In genomic region chr11:2390091-2390870, GRCh38 we compare ENCODE assay signal across 10 cellular contexts. TPM values are rescaled to one million over a fixed set of nuclear protein-coding genes. Genes with fewer than 3 reads are reported as not detected.
DNase-seq lines count a peak whose midpoint lies in the region; ATAC-seq and TF ChIP-seq lines count a peak whose summit lies in the region.
"Had no signal": no experiment of that assay in that cellular context is flagged by ENCODE, and none has a peak within 500 bp of the region (broad histone marks: within the 10 kb centered on the region; RNA-seq: fewer than 3 reads in every experiment).

No MANE protein-coding gene starts in this region.

- H2AFZ ChIP-seq in neural progenitor cell (replicated peaks): no peak overlapping the region

- H3K9me3 ChIP-seq in BLaER1 treated with 17β-estradiol and CSF1 and Interleukin-3, amounts not matched to agents 10 nM and 100 nM (replicated peaks in 1 of 11): no peaks in the 10 kb centered on the region
- H3K9me3 ChIP-seq in NT2/D1 (ENCODE audit: insufficient read depth, low read length) (no peaks in the 10 kb centered on the region), esophagus squamous epithelium (no peaks in the 10 kb centered on the region), neural progenitor cell (ENCODE audit: low read depth) (no peaks in the 10 kb centered on the region)

- H3K4me1 Mint-ChIP-seq in neural progenitor cell: peaks cover 35% of the 10 kb centered on the region

- no peaks in the 10 kb centered on the region for H3K9me3 Mint-ChIP-seq in neural progenitor cell

- no peaks in the 10 kb centered on the region for H3F3A ChIP-seq in neural progenitor cell (ENCODE audit: low read depth)

- WGBS in esophagus squamous epithelium, 2 donors: 52 to 61% methylated on average over 7 to 12 of the region's 25 CpGs

- peak overlapping the region in 7 of 11 experiments; percentile 9 to 71 (median 59); a peak in 12 of 22 replicates for H3K27ac ChIP-seq in BLaER1 treated with 17β-estradiol and CSF1 and Interleukin-3, amounts not matched to agents 10 nM and 100 nM
- H3K27ac ChIP-seq in esophagus squamous epithelium (peak overlapping the region; percentile 62 to 97 (median 81)), neural progenitor cell (no peak overlapping the region)

- no peaks in the 10 kb centered on the region for H3K27me3 ChIP-seq in BLaER1 treated with 17β-estradiol and CSF1 and Interleukin-3, amounts not matched to agents 10 nM and 100 nM
- H3K27me3 ChIP-seq in NT2/D1 (ENCODE audit: insufficient read depth, insufficient read length) (no peaks in the 10 kb centered on the region), esophagus squamous epithelium (no peaks in the 10 kb centered on the region), neural progenitor cell (no peaks in the 10 kb centered on the region)

- intact Hi-C loops in esophagus squamous epithelium (cut with DNase I): no loop called here

- peaks cover 95 to 100% (median 100%) of the 10 kb centered on the region in 10 experiments for H3K4me1 ChIP-seq in BLaER1 treated with 17β-estradiol and CSF1 and Interleukin-3, amounts not matched to agents 10 nM and 100 nM
- peaks cover 39% of the 10 kb centered on the region for H3K4me1 ChIP-seq in NT2/D1 (ENCODE audit: insufficient read depth, insufficient read length)
- H3K4me1 ChIP-seq in esophagus squamous epithelium: peaks cover 58 to 95% (median 64%) of the 10 kb centered on the region in 3 donors
- peaks cover 13% of the 10 kb centered on the region for H3K4me1 ChIP-seq in neural progenitor cell

- ATAC-seq in GM19023 (IDR thresholded peaks at IDR 0.05; ENCODE audit: unreplicated experiment): no peak
- ATAC-seq in GM18873 (IDR thresholded peaks at IDR 0.05; ENCODE audit: low FRiP score, unreplicated experiment): no peak

- TF ChIP-seq CTCF in esophagus squamous epithelium (IDR thresholded peaks at IDR 0.05) (no peak), neural progenitor cell (IDR thresholded peaks at IDR 0.05) (no peak)

- peaks cover 14 to 62% (median 24%) of the 10 kb centered on the region in 11 experiments; a peak in 21 of 22 replicates for H3K36me3 ChIP-seq in BLaER1 treated with 17β-estradiol and CSF1 and Interleukin-3, amounts not matched to agents 10 nM and 100 nM
- H3K36me3 ChIP-seq in NT2/D1 (ENCODE audit: insufficient read depth, insufficient read length, low read length) (peaks cover 90% of the 10 kb centered on the region), esophagus squamous epithelium (peaks cover 20 to 80% (median 31%) of the 10 kb centered on the region in 3 donors), neural progenitor cell (no peaks in the 10 kb centered on the region)

- peaks cover 58% of the 10 kb centered on the region for H3K79me2 ChIP-seq in neural progenitor cell (ENCODE audit: low read depth)

- peak overlapping the region; percentile 33 for H3K4me3 Mint-ChIP-seq in neural progenitor cell

- H3K4me3 ChIP-seq in BLaER1 treated with 17β-estradiol and CSF1 and Interleukin-3, amounts not matched to agents 10 nM and 100 nM: peak overlapping the region in 2 of 10 experiments; percentile 18 to 19; a peak in 3 of 20 replicates
- H3K4me3 ChIP-seq in NT2/D1 (ENCODE audit: insufficient read length, low read depth): no peak overlapping the region
- H3K4me3 ChIP-seq in esophagus squamous epithelium: peak overlapping the region in 1 of 4 donors; percentile 0
- H3K4me3 ChIP-seq in neural progenitor cell: no peak overlapping the region

- TF ChIP-seq POLR2A in esophagus squamous epithelium (IDR thresholded peaks at IDR 0.05): no peak

- DNase-seq in NT2/D1 (ENCODE audit: low read depth, low spot score): no peak
- no peak for DNase-seq in esophagus squamous epithelium (lab: John Stamatoyannopoulos, UW)
- DNase-seq in neural progenitor cell (ENCODE audit: low spot score): no peak
- DNase-seq in GM19240 (ENCODE audit: insufficient read length, low spot score): no peak
- no peak for DNase-seq in NCI-H1694 treated with DMSO at 0.1 percent for 48 hours (lab: John Stamatoyannopoulos, UW)
- DNase-seq: Kasumi-1 had no signal

- peak overlapping the region in 10 of 11 experiments; percentile 30 to 69 (median 55); a peak in 14 of 22 replicates for H3K9ac ChIP-seq in BLaER1 treated with 17β-estradiol and CSF1 and Interleukin-3, amounts not matched to agents 10 nM and 100 nM
- peak overlapping the region; percentile 42 for H3K9ac ChIP-seq in NT2/D1 (ENCODE audit: insufficient read length, low read depth)
- no peak overlapping the region for H3K9ac ChIP-seq in neural progenitor cell

- peaks cover 96 to 100% (median 98%) of the 10 kb centered on the region in 11 experiments for H4K20me1 ChIP-seq in BLaER1 treated with 17β-estradiol and CSF1 and Interleukin-3, amounts not matched to agents 10 nM and 100 nM
- H4K20me1 ChIP-seq in neural progenitor cell (ENCODE audit: low read depth): peaks cover 88% of the 10 kb centered on the region

- peak overlapping the region; percentile 90 to 99 (median 97) for H3K4me2 ChIP-seq in BLaER1 treated with 17β-estradiol and CSF1 and Interleukin-3, amounts not matched to agents 10 nM and 100 nM
- no peak overlapping the region for H3K4me2 ChIP-seq in neural progenitor cell

- no peaks in the 10 kb centered on the region for H3K36me3 Mint-ChIP-seq in neural progenitor cell

- peak overlapping the region; percentile 31 for H3K27ac Mint-ChIP-seq in neural progenitor cell

- no peaks in the 10 kb centered on the region for H3K27me3 Mint-ChIP-seq in neural progenitor cell (ENCODE audit: insufficient read depth, low read depth)

RNA-seq across cellular contexts. Expression of gene TSSC4, which starts 10.3 kb away (rescaled TPM):
- total RNA-seq in esophagus squamous epithelium (10 to 100 TPM; 24.2 to 35.5 (median 29.6) TPM), neural progenitor cell (ENCODE audit: low replicate concordance) (11.1 and 30.2 TPM in 2 replicates)

RNA-seq across cellular contexts. Expression of gene CD81, which starts 13.2 kb away (rescaled TPM):
- total RNA-seq in esophagus squamous epithelium: 100 to 1,000 TPM; 110 to 265 (median 125) TPM
- total RNA-seq in neural progenitor cell (ENCODE audit: low replicate concordance): 87.6 and 181 TPM in 2 replicates

RNA-seq across cellular contexts. Expression of gene TRPM5, which starts 54.0 kb away (rescaled TPM):
- total RNA-seq in esophagus squamous epithelium: not detected
- total RNA-seq in neural progenitor cell (ENCODE audit: low replicate concordance): 0.34 TPM in 1 of 2 replicates, not detected in the other
- total RNA-seq: subcutaneous adipose tissue had no signal

RNA-seq across cellular contexts. Expression of gene KCNQ1, which starts 54.5 kb away (rescaled TPM):
- total RNA-seq in esophagus squamous epithelium (1 to 10 TPM in 1 of 4 donors, under 1 TPM in 3; 0.61 to 3.1 (median 0.72) TPM), neural progenitor cell (ENCODE audit: low replicate concordance) (0.11 and 0.99 TPM in 2 replicates)
